Comparison of ENCODE assay signal across 7 cellular contexts in genomic region chr7:43834463-43835251, GRCh38. TPM values are rescaled to one million over a fixed set of nuclear protein-coding genes. Genes with fewer than 3 reads are reported as not detected.
DNase-seq lines count a peak whose midpoint lies in the region; ATAC-seq and TF ChIP-seq lines count a peak whose summit lies in the region.

No MANE protein-coding gene starts in this region.

- H3K27ac ChIP-seq in duodenal mucosa (ENCODE audit: low read depth, low read length) = no peak overlapping the region
- no peak overlapping the region for H3K27ac ChIP-seq in testis

- peak; percentile 50 for ATAC-seq in GM19023 (IDR thresholded peaks at IDR 0.05; ENCODE audit: unreplicated experiment)
- ATAC-seq in HG03175 (IDR thresholded peaks at IDR 0.05; ENCODE audit: unreplicated experiment) = peak; percentile 61

- WGBS in testis, 2 donors = 76 to 77% methylated on average over 8 of the region's 8 CpGs

- H3K4me1 ChIP-seq in duodenal mucosa (ENCODE audit: control insufficient read depth in 1 of 2, insufficient read depth in 2 of 2, low read length in 2 of 2) (peaks cover 0 to 5% of the 10 kb centered on the region in 2 donors), testis (peaks cover 4% of the 10 kb centered on the region)

- H3K9me3 ChIP-seq in duodenal mucosa (ENCODE audit: control insufficient read depth in 1 of 2, low read length in 2 of 2) (peaks cover 0 to 5% of the 10 kb centered on the region in 2 donors), testis (no peaks in the 10 kb centered on the region)

- no peaks in the 10 kb centered on the region for H3K36me3 ChIP-seq in duodenal mucosa (ENCODE audit: control insufficient read depth in 1 of 2, insufficient read depth in 2 of 2, low read length in 2 of 2)
- no peaks in the 10 kb centered on the region for H3K36me3 ChIP-seq in testis (ENCODE audit: low read depth, missing control alignments)

- H3K27me3 ChIP-seq in duodenal mucosa (ENCODE audit: control insufficient read depth in 1 of 2, insufficient read depth in 2 of 2, low read length in 2 of 2) (no peaks in the 10 kb centered on the region), testis (no peaks in the 10 kb centered on the region)

- intact Hi-C loops in testis (cut with DNase I; ENCODE audit: low total_unique reads) = no loop called here

- TF ChIP-seq POLR2A in testis (IDR thresholded peaks at IDR 0.05) = no peak

- H3K4me3 ChIP-seq in duodenal mucosa (ENCODE audit: low read depth in 1 of 2, low read length in 2 of 2) (peak overlapping the region; percentile 61 to 74), testis (no peak overlapping the region)

- TF ChIP-seq CTCF in testis (IDR thresholded peaks at IDR 0.05) = no peak

- peak in 3 of 5 experiments; percentile 13 to 83 (median 56) for DNase-seq in T-helper 2 cell
- DNase-seq in stimulated activated CD4-positive, alpha-beta T cell treated with anti-CD3 and anti-CD28 coated beads, Interleukin-2, amount 100 ng/mL, for 24 hours = peak; percentile 23 to 42
- DNase-seq in testis = no peak
- no peak for DNase-seq in ureter (ENCODE audit: low spot score)

- no peak overlapping the region for H3K9ac ChIP-seq in duodenal mucosa (ENCODE audit: low read depth in 1 of 2, low read length in 2 of 2)

RNA-seq across cellular contexts. Expression of gene MRPS24, which starts 34.7 kb away (rescaled TPM):
- total RNA-seq in testis (10 to 100 TPM; 71.1 to 80.8 TPM), ureter (66.7 TPM)
- 115 TPM for polyA plus RNA-seq in testis (ENCODE audit: insufficient read depth, low read depth, low replicate concordance)

Comparison
In these comparisons a context has a peak if more than half of its experiments do, and no peak if none do; other contexts are left out.
1. DNase-seq: peak in T-helper 2 cell (3 of 5) and stimulated activated CD4-positive, alpha-beta T cell treated with anti-CD3 and anti-CD28 coated beads, Interleukin-2, amount 100 ng/mL, for 24 hours (2 of 2); none in testis (single experiment) and ureter (single experiment).
2. H3K4me3 ChIP-seq: peak in duodenal mucosa (2 of 2); none in testis (0 of 2).